ENCODE assay signal across 1 cellular context in genomic region chr11:119067371-119068222, GRCh38.
A peak's percentile ranks its signal among the peaks of the same experiment; 100 is the strongest.
TF ChIP-seq lines count a peak whose summit lies in the region.

TSS of gene VPS11 (plus strand) at chr11:119067818. CDS start at chr11:119067824, 6 bp downstream.

TF ChIP-seq in HCT116, 20 proteins besides CTCF, POLR2A, EP300 and RAD21 (continued from another document):
- peak; percentile 52 for TF ChIP-seq ZBTB33 (IDR thresholded peaks at IDR 0.05; ENCODE audit: extremely low read depth, insufficient replicate concordance, low read length)
- no peak for TF ChIP-seq ATF3 (IDR thresholded peaks at IDR 0.05)
- TF ChIP-seq SRF (IDR thresholded peaks at IDR 0.05; ENCODE audit: low read depth), result no peak
- peak; percentile 58; the same call in 1 of the 2 replicates for TF ChIP-seq SP1 (IDR thresholded peaks at IDR 0.05; ENCODE audit: low read depth)
- peak; percentile 98 for TF ChIP-seq YY1 (IDR thresholded peaks at IDR 0.05; ENCODE audit: extremely low read depth, insufficient replicate concordance, low read depth, low read length)
- peak; percentile 80 for TF ChIP-seq POLR2AphosphoS5 (IDR thresholded peaks at IDR 0.05; ENCODE audit: low read depth, low read length)
- peak; percentile 1; the same call in 1 of the 2 replicates for TF ChIP-seq JUND (IDR thresholded peaks at IDR 0.05)
- no peak for TF ChIP-seq FOSL1 (IDR thresholded peaks at IDR 0.05; ENCODE audit: low read depth)
- TF ChIP-seq ZFX (IDR thresholded peaks at IDR 0.05), result no peak
- peak; percentile 97 for TF ChIP-seq SIN3A (IDR thresholded peaks at IDR 0.05; ENCODE audit: low read depth)
- no peak for TF ChIP-seq CBX3 (IDR thresholded peaks at IDR 0.05; ENCODE audit: low read depth)
- TF ChIP-seq EZH2phosphoT487 (IDR thresholded peaks at IDR 0.05; ENCODE audit: borderline replicate concordance), result no peak
